In the genomic region with DNA sequence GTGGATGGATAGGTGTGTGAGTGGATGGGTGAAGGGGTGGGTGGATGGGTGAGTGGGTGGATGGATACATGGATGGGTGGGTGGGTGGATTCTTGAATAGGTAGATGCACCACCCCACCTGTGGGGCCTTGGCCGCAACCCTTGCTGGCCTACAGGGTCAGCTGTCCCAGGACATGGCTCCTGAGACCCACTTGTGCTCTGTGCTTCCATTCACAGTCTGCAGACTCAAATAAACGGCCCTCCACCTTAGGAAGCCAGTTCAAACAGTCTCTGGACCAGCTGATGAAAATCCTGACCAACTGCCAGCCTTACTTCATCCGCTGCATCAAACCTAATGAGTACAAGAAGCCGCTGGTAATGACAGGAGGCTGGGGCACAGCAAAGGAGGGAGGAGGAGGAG, we compare ENCODE assay signal across 15 cellular contexts. TPM values are rescaled to one million over a fixed set of nuclear protein-coding genes. Genes with fewer than 3 reads are reported as not detected.
DNase-seq lines count a peak whose midpoint lies in the region; ATAC-seq and TF ChIP-seq lines count a peak whose summit lies in the region.
"Had no signal": no experiment of that assay in that cellular context is flagged by ENCODE, and none has a peak within 500 bp of the region (broad histone marks: within the 10 kb centered on the region; RNA-seq: fewer than 3 reads in every experiment).

No MANE protein-coding gene starts in this region.

- ATAC-seq in left lobe of liver, result no peak
- no peak for ATAC-seq in GM19351 (IDR thresholded peaks at IDR 0.05; ENCODE audit: unreplicated experiment)

- intact Hi-C loops in stomach (cut with DNase I; ENCODE audit: low total_unique reads), result no loop called here

- no peak for TF ChIP-seq EP300 in stomach (IDR thresholded peaks at IDR 0.05)

- DNase-seq in H7, result peak; percentile 7
- peak in 2 of 3 donors; percentile 9 to 29 for DNase-seq in Peyer's patch
- DNase-seq in left lobe of liver (ENCODE audit: low spot score), result peak; percentile 26
- DNase-seq in stomach, result peak; percentile 3
- DNase-seq in NCI-H2171 (lab: John Stamatoyannopoulos, UW), result no peak
- no peak for DNase-seq in endothelial cell (ENCODE audit: low spot score)
- DNase-seq: CD4-positive, CD25-positive, alpha-beta regulatory T cell; GM23248; KBM-7; NCI-H1417 treated with DMSO at 0.1 percent for 48 hours; NCI-H2029; NCI-H524 had no signal

- H3K36me3 Mint-ChIP-seq in endothelial cell (ENCODE audit: low read depth, unreplicated experiment), result no peaks in the 10 kb centered on the region
- H3K36me3 Mint-ChIP-seq: CD4-positive, CD25-positive, alpha-beta regulatory T cell had no signal

- H3K9me3 ChIP-seq in Peyer's patch, result no peaks in the 10 kb centered on the region
- no peaks in the 10 kb centered on the region for H3K9me3 ChIP-seq in stomach

- 72 to 84% (median 82%) methylated on average over 4 of the region's 4 CpGs for WGBS in stomach, 5 donors

- H3K36me3 ChIP-seq in H7 (replicated peaks; ENCODE audit: control insufficient read depth, insufficient read depth, low read length) (no peaks in the 10 kb centered on the region), Peyer's patch (peaks cover 0 to 59% (median 0%) of the 10 kb centered on the region in 3 donors), stomach (no peaks in the 10 kb centered on the region)

- H3K4me3 ChIP-seq in H7 (ENCODE audit: insufficient read depth, low read depth, low read length) (no peak overlapping the region), Peyer's patch (no peak overlapping the region), stomach (no peak overlapping the region)
- H3K4me3 ChIP-seq: GM23248 had no signal

- H3K27ac ChIP-seq in Peyer's patch, result no peak overlapping the region
- no peak overlapping the region for H3K27ac ChIP-seq in stomach
- H3K27ac ChIP-seq: GM23248 had no signal

- H3K9me3 Mint-ChIP-seq in endothelial cell (ENCODE audit: unreplicated experiment), result no peaks in the 10 kb centered on the region
- H3K9me3 Mint-ChIP-seq: CD4-positive, CD25-positive, alpha-beta regulatory T cell had no signal

- no peaks in the 10 kb centered on the region for H3K27me3 ChIP-seq in H7 (ENCODE audit: control insufficient read depth, insufficient read depth, low read length)
- no peaks in the 10 kb centered on the region for H3K27me3 ChIP-seq in Peyer's patch
- H3K27me3 ChIP-seq in stomach, result no peaks in the 10 kb centered on the region

- H3K4me1 Mint-ChIP-seq in endothelial cell (ENCODE audit: unreplicated experiment), result no peaks in the 10 kb centered on the region

- TF ChIP-seq POLR2A in Peyer's patch (IDR thresholded peaks at IDR 0.05) (no peak), stomach (IDR thresholded peaks at IDR 0.05) (no peak)

- H3K27me3 Mint-ChIP-seq in endothelial cell (ENCODE audit: unreplicated experiment), result peaks cover 5% of the 10 kb centered on the region
- H3K27me3 Mint-ChIP-seq: B cell had no signal

- H3K4me1 ChIP-seq in Peyer's patch (no peaks in the 10 kb centered on the region), stomach (no peaks in the 10 kb centered on the region)

- H3K27ac Mint-ChIP-seq in endothelial cell (ENCODE audit: unreplicated experiment), result no peak overlapping the region
- H3K27ac Mint-ChIP-seq: B cell; CD4-positive, CD25-positive, alpha-beta regulatory T cell had no signal

- TF ChIP-seq CTCF in Peyer's patch (IDR thresholded peaks at IDR 0.05), result no peak
- no peak for TF ChIP-seq CTCF in stomach (IDR thresholded peaks at IDR 0.05)
- TF ChIP-seq CTCF in endothelial cell (IDR thresholded peaks at IDR 0.05; ENCODE audit: unreplicated experiment), result no peak

- no peak overlapping the region for H3K4me3 Mint-ChIP-seq in endothelial cell (ENCODE audit: unreplicated experiment)
- H3K4me3 Mint-ChIP-seq: B cell; CD4-positive, CD25-positive, alpha-beta regulatory T cell had no signal

RNA-seq across cellular contexts. Expression of gene MYO7B, which starts 54.4 kb away (rescaled TPM):
- total RNA-seq in H7 (2014; rRNA removed; shearing (Covaris generic)), result not detected in 2 replicates
- total RNA-seq in Peyer's patch (1,000 to 10,000 TPM in 1 of 4 donors, 100 to 1,000 TPM in 3; 214 to 1,039 (median 594) TPM), left lobe of liver (0.63 TPM), stomach (100 to 1,000 TPM in 1 of 5 donors, 1 to 10 TPM in 1, under 1 TPM in 1, not detected in 2; under 0.01 to 155 (median 2.8) TPM), endothelial cell (ENCODE audit: unreplicated experiment) (0.90 TPM)
- polyA plus RNA-seq in stomach, result under 1 TPM; 0.31 to 0.50 (median 0.46) TPM
- total RNA-seq: CD4-positive, CD25-positive, alpha-beta regulatory T cell; GM23248; SK-MEL-5 had no signal
- polyA plus RNA-seq: GM23248 had no signal

RNA-seq across cellular contexts. Expression of gene GPR17, which starts 56.1 kb away (rescaled TPM):
- total RNA-seq in H7 (2014; rRNA removed; shearing (Covaris generic)), result not detected in 2 replicates
- total RNA-seq in Peyer's patch (not detected), left lobe of liver (not detected), stomach (not detected), endothelial cell (ENCODE audit: unreplicated experiment) (0.15 TPM)
- under 1 TPM; 0.19 to 0.61 (median 0.25) TPM for polyA plus RNA-seq in stomach
- total RNA-seq: B cell; CD4-positive, CD25-positive, alpha-beta regulatory T cell; GM23248; SK-MEL-5 had no signal
- polyA plus RNA-seq: CD4-positive, CD25-positive, alpha-beta regulatory T cell had no signal

Comparison
In these comparisons a context has a peak if more than half of its experiments do, and no peak if none do; other contexts are left out.
1. DNase-seq: peak in H7 (single experiment), Peyer's patch (2 of 3), left lobe of liver (single experiment) and stomach (single experiment); none in NCI-H2171 (single experiment) and endothelial cell (single experiment).